In the genomic region with DNA sequence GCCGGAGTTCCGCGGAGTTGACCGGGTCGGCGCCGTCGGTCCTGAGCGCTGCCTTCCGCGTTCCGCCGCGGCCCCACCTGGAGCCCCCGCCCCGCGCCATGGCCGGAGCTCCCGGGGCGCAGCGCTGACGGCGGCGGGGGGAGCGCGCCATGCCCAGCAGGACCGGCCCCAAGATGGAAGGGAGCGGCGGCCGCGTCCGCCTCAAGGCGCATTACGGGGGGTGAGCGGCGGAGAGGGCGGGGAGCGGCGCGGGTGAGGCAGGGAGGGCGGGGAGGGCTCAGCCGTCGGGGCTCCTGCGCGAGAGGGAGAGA, we compare ENCODE assay signal across 9 cellular contexts. TPM values are rescaled to one million over a fixed set of nuclear protein-coding genes. Genes with fewer than 3 reads are reported as not detected.
A peak's percentile ranks its signal among the peaks of the same experiment; 100 is the strongest.
DNase-seq lines count a peak whose midpoint lies in the region; ATAC-seq and TF ChIP-seq lines count a peak whose summit lies in the region.
"Had no signal": no experiment of that assay in that cellular context is flagged by ENCODE, and none has a peak within 500 bp of the region (broad histone marks: within the 10 kb centered on the region; RNA-seq: fewer than 3 reads in every experiment).

No MANE protein-coding gene starts in this region.

- WGBS in heart right ventricle, 2 donors, result 2 to 3% methylated on average over 28 to 45 of the region's 45 CpGs

- DNase-seq in heart right ventricle (no peak), cardiac septum (ENCODE audit: low spot score) (no peak), left lung (no peak), upper lobe of right lung (no peak), AG08396 (ENCODE audit: low spot score) (no peak), sciatic nerve (ENCODE audit: low spot score) (no peak)
- no peak for DNase-seq in activated naive CD8-positive, alpha-beta T cell treated with anti-CD3 and anti-CD28 coated beads for 36 hours
- no peak for DNase-seq in activated T-helper 1 cell treated with anti-CD3 and anti-CD28 coated beads, Interleukin-12 subunit alpha, Interleukin-12 subunit beta, Interleukin-2, Interleukin-4 antibody, amounts not matched to agents 30 ng/mL and 10 ng/mL and 1 ng/mL, durations not matched to agents 14 hours and 24 hours and 36 hours (ENCODE audit: low spot score)

- peaks cover 15% of the 10 kb centered on the region for H3K4me1 Mint-ChIP-seq in activated naive CD8-positive, alpha-beta T cell treated with anti-CD3 and anti-CD28 coated beads for 36 hours
- H3K4me1 Mint-ChIP-seq in activated T-helper 1 cell treated with anti-CD3 and anti-CD28 coated beads, Interleukin-12 subunit alpha, Interleukin-12 subunit beta, Interleukin-2, Interleukin-4 antibody, amounts not matched to agents 30 ng/mL and 10 ng/mL and 1 ng/mL, durations not matched to agents 14 hours and 24 hours and 36 hours (ENCODE audit: low read depth), result peaks cover 8% of the 10 kb centered on the region

- intact Hi-C loops in heart right ventricle (cut with DNase I), result no loop called here
- intact Hi-C loops in cardiac septum (cut with DNase I), result no loop called here
- intact Hi-C loops in left lung (cut with DNase I), result no loop called here
- intact Hi-C loops in upper lobe of right lung (cut with DNase I), result no loop called here
- intact Hi-C loops in activated T-helper 1 cell treated with anti-CD3 and anti-CD28 coated beads, Interleukin-12 subunit alpha, Interleukin-12 subunit beta, Interleukin-2, Interleukin-4 antibody, amounts not matched to agents 30 ng/mL and 10 ng/mL and 1 ng/mL, durations not matched to agents 14 hours and 24 hours and 36 hours (cut with micrococcal nuclease), result no loop called here
- intact Hi-C loops in sciatic nerve (cut with DNase I), result no loop called here

- peak in 1 of 8 donors; percentile 5 for ATAC-seq in heart right ventricle
- ATAC-seq in left lung, result peak; percentile 4
- ATAC-seq in upper lobe of right lung, result no peak
- ATAC-seq in sciatic nerve, result no peak

- H3K27me3 ChIP-seq in heart right ventricle, result peaks cover 0 to 67% (median 61%) of the 10 kb centered on the region in 7 donors
- H3K27me3 ChIP-seq in left lung, result peaks cover 20 to 69% of the 10 kb centered on the region in 2 donors
- H3K27me3 ChIP-seq in upper lobe of right lung, result peaks cover 3% of the 10 kb centered on the region

- H3K27ac ChIP-seq in heart right ventricle (peak overlapping the region in 1 of 10 donors; percentile 34), left lung (peak overlapping the region; percentile 63 to 79), upper lobe of right lung (peak overlapping the region; percentile 81)

- no peaks in the 10 kb centered on the region for H3K9me3 Mint-ChIP-seq in activated naive CD8-positive, alpha-beta T cell treated with anti-CD3 and anti-CD28 coated beads for 36 hours
- no peaks in the 10 kb centered on the region for H3K9me3 Mint-ChIP-seq in activated T-helper 1 cell treated with anti-CD3 and anti-CD28 coated beads, Interleukin-12 subunit alpha, Interleukin-12 subunit beta, Interleukin-2, Interleukin-4 antibody, amounts not matched to agents 30 ng/mL and 10 ng/mL and 1 ng/mL, durations not matched to agents 14 hours and 24 hours and 36 hours
- H3K9me3 Mint-ChIP-seq: nephron progenitor cell had no signal

- H3K36me3 Mint-ChIP-seq in activated naive CD8-positive, alpha-beta T cell treated with anti-CD3 and anti-CD28 coated beads for 36 hours, result no peaks in the 10 kb centered on the region
- no peaks in the 10 kb centered on the region for H3K36me3 Mint-ChIP-seq in activated T-helper 1 cell treated with anti-CD3 and anti-CD28 coated beads, Interleukin-12 subunit alpha, Interleukin-12 subunit beta, Interleukin-2, Interleukin-4 antibody, amounts not matched to agents 30 ng/mL and 10 ng/mL and 1 ng/mL, durations not matched to agents 14 hours and 24 hours and 36 hours (ENCODE audit: low read depth)

- H3K27ac Mint-ChIP-seq in activated naive CD8-positive, alpha-beta T cell treated with anti-CD3 and anti-CD28 coated beads for 36 hours, result no peak overlapping the region
- H3K27ac Mint-ChIP-seq in activated T-helper 1 cell treated with anti-CD3 and anti-CD28 coated beads, Interleukin-12 subunit alpha, Interleukin-12 subunit beta, Interleukin-2, Interleukin-4 antibody, amounts not matched to agents 30 ng/mL and 10 ng/mL and 1 ng/mL, durations not matched to agents 14 hours and 24 hours and 36 hours, result no peak overlapping the region
- H3K27ac Mint-ChIP-seq: nephron progenitor cell had no signal

- H3K4me3 ChIP-seq in heart right ventricle, result peak overlapping the region in 9 of 10 donors; percentile 40 to 64 (median 56)
- peak overlapping the region; percentile 43 to 62 for H3K4me3 ChIP-seq in left lung
- peak overlapping the region; percentile 63 for H3K4me3 ChIP-seq in upper lobe of right lung

- peaks cover 19% of the 10 kb centered on the region for H3K27me3 Mint-ChIP-seq in activated naive CD8-positive, alpha-beta T cell treated with anti-CD3 and anti-CD28 coated beads for 36 hours
- H3K27me3 Mint-ChIP-seq in activated T-helper 1 cell treated with anti-CD3 and anti-CD28 coated beads, Interleukin-12 subunit alpha, Interleukin-12 subunit beta, Interleukin-2, Interleukin-4 antibody, amounts not matched to agents 30 ng/mL and 10 ng/mL and 1 ng/mL, durations not matched to agents 14 hours and 24 hours and 36 hours (ENCODE audit: insufficient read depth), result peaks cover 44% of the 10 kb centered on the region

- H3K4me1 ChIP-seq in heart right ventricle (peaks cover 8 to 25% (median 17%) of the 10 kb centered on the region in 9 donors), left lung (peaks cover 6 to 24% of the 10 kb centered on the region in 2 donors), upper lobe of right lung (peaks cover 18% of the 10 kb centered on the region)

- H3K9me3 ChIP-seq in heart right ventricle (no peaks in the 10 kb centered on the region), left lung (no peaks in the 10 kb centered on the region), upper lobe of right lung (no peaks in the 10 kb centered on the region)

- H3K36me3 ChIP-seq in heart right ventricle (no peaks in the 10 kb centered on the region), left lung (no peaks in the 10 kb centered on the region), upper lobe of right lung (no peaks in the 10 kb centered on the region)

- peak overlapping the region; percentile 58 for H3K4me3 Mint-ChIP-seq in activated naive CD8-positive, alpha-beta T cell treated with anti-CD3 and anti-CD28 coated beads for 36 hours
- no peak overlapping the region for H3K4me3 Mint-ChIP-seq in activated T-helper 1 cell treated with anti-CD3 and anti-CD28 coated beads, Interleukin-12 subunit alpha, Interleukin-12 subunit beta, Interleukin-2, Interleukin-4 antibody, amounts not matched to agents 30 ng/mL and 10 ng/mL and 1 ng/mL, durations not matched to agents 14 hours and 24 hours and 36 hours

- TF ChIP-seq CTCF in heart right ventricle (IDR thresholded peaks at IDR 0.05) (no peak), left lung (IDR thresholded peaks at IDR 0.05) (no peak), upper lobe of right lung (IDR thresholded peaks at IDR 0.05) (no peak)

RNA-seq across cellular contexts. Expression of a gene that starts 0.2 kb away (rescaled TPM):
- total RNA-seq in heart right ventricle (10 to 100 TPM in 9 of 10 donors, 1 to 10 TPM in 1; 8.4 to 17.8 (median 14.2) TPM), cardiac septum (13.9 TPM), left lung (100 to 1,000 TPM; 100 to 129 TPM), upper lobe of right lung (121 TPM), sciatic nerve (3.5 TPM)
- polyA plus RNA-seq in heart right ventricle, result 10 to 100 TPM; 14.6 to 18.4 TPM
- 10 to 100 TPM; 11.1 to 13.0 TPM for total RNA-seq in activated naive CD8-positive, alpha-beta T cell treated with anti-CD3 and anti-CD28 coated beads for 36 hours
- 4.1 TPM in 2 replicates for total RNA-seq in activated T-helper 1 cell treated with anti-CD3 and anti-CD28 coated beads, Interleukin-12 subunit alpha, Interleukin-12 subunit beta, Interleukin-2, Interleukin-4 antibody, amounts not matched to agents 30 ng/mL and 10 ng/mL and 1 ng/mL, durations not matched to agents 14 hours and 24 hours and 36 hours

RNA-seq across cellular contexts. Expression of a gene that starts 31.3 kb away (rescaled TPM):
- total RNA-seq in heart right ventricle (1 to 10 TPM in 1 of 10 donors, under 1 TPM in 7, not detected in 2; 0.30 to 1.1 (median 0.44) TPM), cardiac septum (1.1 TPM), left lung (under 1 TPM; 0.31 to 0.50 TPM), upper lobe of right lung (2.9 TPM), sciatic nerve (not detected)
- 1 to 10 TPM in 1 of 2 donors, under 1 TPM in 1; 0.87 to 1.0 TPM for polyA plus RNA-seq in heart right ventricle
- total RNA-seq in activated naive CD8-positive, alpha-beta T cell treated with anti-CD3 and anti-CD28 coated beads for 36 hours, result not detected
- 0.26 TPM in 1 of 2 replicates, not detected in the other for total RNA-seq in activated T-helper 1 cell treated with anti-CD3 and anti-CD28 coated beads, Interleukin-12 subunit alpha, Interleukin-12 subunit beta, Interleukin-2, Interleukin-4 antibody, amounts not matched to agents 30 ng/mL and 10 ng/mL and 1 ng/mL, durations not matched to agents 14 hours and 24 hours and 36 hours

RNA-seq across cellular contexts. Expression of a gene that starts 46.9 kb away (rescaled TPM):
- total RNA-seq in heart right ventricle, result not detected
- polyA plus RNA-seq in heart right ventricle, result under 1 TPM in 1 of 2 donors, not detected in 1; 0.03 TPM
- total RNA-seq in cardiac septum, result not detected
- under 1 TPM; 0.31 to 0.46 TPM for total RNA-seq in activated naive CD8-positive, alpha-beta T cell treated with anti-CD3 and anti-CD28 coated beads for 36 hours
- 1 to 10 TPM in 1 of 2 donors, under 1 TPM in 1; 0.23 to 2.6 TPM for total RNA-seq in left lung
- total RNA-seq in upper lobe of right lung, result 0.35 TPM
- not detected in 2 replicates for total RNA-seq in activated T-helper 1 cell treated with anti-CD3 and anti-CD28 coated beads, Interleukin-12 subunit alpha, Interleukin-12 subunit beta, Interleukin-2, Interleukin-4 antibody, amounts not matched to agents 30 ng/mL and 10 ng/mL and 1 ng/mL, durations not matched to agents 14 hours and 24 hours and 36 hours
- total RNA-seq in sciatic nerve, result 0.09 TPM
